1 cellular context compared by ENCODE assay signal in the genomic region with DNA sequence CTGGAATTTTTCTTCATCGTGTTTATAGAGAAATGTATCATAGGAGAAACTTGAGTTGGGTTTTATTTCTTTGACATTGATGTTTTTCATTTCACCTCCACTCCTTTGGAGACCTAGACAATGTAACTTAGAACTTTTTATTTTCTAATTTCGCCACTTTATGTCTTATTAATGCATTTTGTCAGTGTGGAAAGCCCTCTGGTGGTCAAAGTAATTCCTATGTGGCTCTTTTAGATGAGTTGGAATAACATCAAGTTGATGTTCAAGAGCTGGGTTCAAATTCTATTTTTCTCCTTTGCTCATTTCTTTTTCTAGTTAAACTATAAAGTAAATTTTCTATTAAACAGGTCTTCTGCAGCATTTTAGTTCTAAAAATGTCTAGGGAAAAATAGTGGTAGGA.
TF ChIP-seq lines count a peak whose summit lies in the region.

No MANE protein-coding gene starts in this region.

TF ChIP-seq in HepG2, 621 proteins besides CTCF, POLR2A, EP300 and RAD21 (continued from another document):
- TF ChIP-seq, protein P1, sequence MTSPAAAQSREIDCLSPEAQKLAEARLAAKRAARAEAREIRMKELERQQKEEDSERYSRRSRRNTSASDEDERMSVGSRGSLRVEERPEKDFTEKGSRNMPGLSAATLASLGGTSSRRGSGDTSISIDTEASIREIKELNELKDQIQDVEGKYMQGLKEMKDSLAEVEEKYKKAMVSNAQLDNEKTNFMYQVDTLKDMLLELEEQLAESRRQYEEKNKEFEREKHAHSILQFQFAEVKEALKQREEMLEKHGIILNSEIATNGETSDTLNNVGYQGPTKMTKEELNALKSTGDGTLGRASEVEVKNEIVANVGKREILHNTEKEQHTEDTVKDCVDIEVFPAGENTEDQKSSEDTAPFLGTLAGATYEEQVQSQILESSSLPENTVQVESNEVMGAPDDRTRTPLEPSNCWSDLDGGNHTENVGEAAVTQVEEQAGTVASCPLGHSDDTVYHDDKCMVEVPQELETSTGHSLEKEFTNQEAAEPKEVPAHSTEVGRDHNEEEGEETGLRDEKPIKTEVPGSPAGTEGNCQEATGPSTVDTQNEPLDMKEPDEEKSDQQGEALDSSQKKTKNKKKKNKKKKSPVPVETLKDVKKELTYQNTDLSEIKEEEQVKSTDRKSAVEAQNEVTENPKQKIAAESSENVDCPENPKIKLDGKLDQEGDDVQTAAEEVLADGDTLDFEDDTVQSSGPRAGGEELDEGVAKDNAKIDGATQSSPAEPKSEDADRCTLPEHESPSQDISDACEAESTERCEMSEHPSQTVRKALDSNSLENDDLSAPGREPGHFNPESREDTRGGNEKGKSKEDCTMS (CRISPR knock-in tag; conservative IDR thresholded peaks at IDR 0.05) = no peak
- peak; percentile 67 for TF ChIP-seq STAG1 (CRISPR knock-in tag; IDR thresholded peaks at IDR 0.05)
